In the genomic region with DNA sequence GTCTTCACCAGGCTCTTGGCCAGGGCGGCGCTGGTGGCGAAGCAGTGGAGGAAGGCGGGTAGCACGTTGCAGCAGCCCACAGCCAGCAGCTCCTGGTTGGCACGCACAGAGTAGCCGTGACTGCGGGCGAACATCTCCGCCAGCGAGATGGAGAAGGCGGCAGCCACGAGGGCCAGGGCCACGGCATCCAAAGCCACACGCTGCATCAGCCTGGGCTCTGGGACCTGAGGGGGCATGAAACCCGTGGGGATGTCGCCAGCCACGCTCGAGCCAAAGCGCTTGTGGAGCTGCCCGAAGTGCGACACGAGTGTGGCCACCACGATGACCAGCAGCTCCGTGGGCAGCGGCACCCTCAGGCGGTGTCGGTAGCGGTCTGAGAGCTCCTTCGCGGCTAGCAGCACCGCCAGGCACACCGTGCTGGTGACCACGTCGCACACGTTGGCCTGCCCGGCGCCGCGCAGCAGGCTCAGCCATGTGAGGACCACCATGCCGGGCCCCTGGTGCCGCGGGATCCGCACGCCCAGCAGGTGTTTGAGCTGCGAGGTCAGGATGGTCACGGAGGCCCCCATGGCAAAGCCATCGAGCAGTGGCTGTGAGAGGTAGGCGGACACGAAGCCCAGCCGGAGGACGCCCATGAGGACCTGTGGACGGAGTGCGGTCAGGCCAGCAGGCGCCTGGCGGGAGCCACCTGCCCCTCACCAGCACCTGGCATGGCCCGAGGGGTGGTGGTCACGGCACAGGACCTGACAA, we compare ENCODE assay signal across 1 cellular context.
TF ChIP-seq lines count a peak whose summit lies in the region.

No MANE protein-coding gene starts in this region.

TF ChIP-seq in K562, 482 proteins besides CTCF, POLR2A, EP300 and RAD21:
- TF ChIP-seq, protein P1, sequence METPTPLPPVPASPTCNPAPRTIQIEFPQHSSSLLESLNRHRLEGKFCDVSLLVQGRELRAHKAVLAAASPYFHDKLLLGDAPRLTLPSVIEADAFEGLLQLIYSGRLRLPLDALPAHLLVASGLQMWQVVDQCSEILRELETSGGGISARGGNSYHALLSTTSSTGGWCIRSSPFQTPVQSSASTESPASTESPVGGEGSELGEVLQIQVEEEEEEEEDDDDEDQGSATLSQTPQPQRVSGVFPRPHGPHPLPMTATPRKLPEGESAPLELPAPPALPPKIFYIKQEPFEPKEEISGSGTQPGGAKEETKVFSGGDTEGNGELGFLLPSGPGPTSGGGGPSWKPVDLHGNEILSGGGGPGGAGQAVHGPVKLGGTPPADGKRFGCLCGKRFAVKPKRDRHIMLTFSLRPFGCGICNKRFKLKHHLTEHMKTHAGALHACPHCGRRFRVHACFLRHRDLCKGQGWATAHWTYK (CRISPR knock-in tag; IDR thresholded peaks at IDR 0.05) = peak; percentile 83
- TF ChIP-seq SP2 (IDR thresholded peaks at IDR 0.05; ENCODE audit: extremely low read depth, low read depth, low read length, poor library complexity, severe bottlenecking) (no peak), TFAM (CRISPR knock-in tag; conservative IDR thresholded peaks at IDR 0.05) (no peak), FIP1L1 (IDR thresholded peaks at IDR 0.05; ENCODE audit: low read depth, low read length, poor library complexity, severe bottlenecking) (no peak), GTF2F1 (IDR thresholded peaks at IDR 0.05; ENCODE audit: low read depth, low read length) (no peak), HDAC8 (tag; IDR thresholded peaks at IDR 0.05) (no peak), FOXP1 (CRISPR knock-in tag; IDR thresholded peaks at IDR 0.05) (no peak), EWSR1 (IDR thresholded peaks at IDR 0.05; ENCODE audit: borderline replicate concordance, low read depth, partially characterized antibody) (no peak), ZNF212 (CRISPR knock-in tag; IDR thresholded peaks at IDR 0.05) (no peak), TAF1 (IDR thresholded peaks at IDR 0.05; ENCODE audit: control insufficient read depth, extremely low read depth, insufficient read depth, low read length, severe bottlenecking) (no peak), YBX1 (IDR thresholded peaks at IDR 0.05) (no peak), ELF4 (CRISPR knock-in tag; IDR thresholded peaks at IDR 0.05) (no peak), ZNF41 (CRISPR knock-in tag; conservative IDR thresholded peaks at IDR 0.05) (no peak), TCF3 (CRISPR knock-in tag; IDR thresholded peaks at IDR 0.05) (no peak), HNRNPL (IDR thresholded peaks at IDR 0.05; ENCODE audit: low read depth, low read length) (peak; percentile 47)
- TF ChIP-seq, protein P2, sequence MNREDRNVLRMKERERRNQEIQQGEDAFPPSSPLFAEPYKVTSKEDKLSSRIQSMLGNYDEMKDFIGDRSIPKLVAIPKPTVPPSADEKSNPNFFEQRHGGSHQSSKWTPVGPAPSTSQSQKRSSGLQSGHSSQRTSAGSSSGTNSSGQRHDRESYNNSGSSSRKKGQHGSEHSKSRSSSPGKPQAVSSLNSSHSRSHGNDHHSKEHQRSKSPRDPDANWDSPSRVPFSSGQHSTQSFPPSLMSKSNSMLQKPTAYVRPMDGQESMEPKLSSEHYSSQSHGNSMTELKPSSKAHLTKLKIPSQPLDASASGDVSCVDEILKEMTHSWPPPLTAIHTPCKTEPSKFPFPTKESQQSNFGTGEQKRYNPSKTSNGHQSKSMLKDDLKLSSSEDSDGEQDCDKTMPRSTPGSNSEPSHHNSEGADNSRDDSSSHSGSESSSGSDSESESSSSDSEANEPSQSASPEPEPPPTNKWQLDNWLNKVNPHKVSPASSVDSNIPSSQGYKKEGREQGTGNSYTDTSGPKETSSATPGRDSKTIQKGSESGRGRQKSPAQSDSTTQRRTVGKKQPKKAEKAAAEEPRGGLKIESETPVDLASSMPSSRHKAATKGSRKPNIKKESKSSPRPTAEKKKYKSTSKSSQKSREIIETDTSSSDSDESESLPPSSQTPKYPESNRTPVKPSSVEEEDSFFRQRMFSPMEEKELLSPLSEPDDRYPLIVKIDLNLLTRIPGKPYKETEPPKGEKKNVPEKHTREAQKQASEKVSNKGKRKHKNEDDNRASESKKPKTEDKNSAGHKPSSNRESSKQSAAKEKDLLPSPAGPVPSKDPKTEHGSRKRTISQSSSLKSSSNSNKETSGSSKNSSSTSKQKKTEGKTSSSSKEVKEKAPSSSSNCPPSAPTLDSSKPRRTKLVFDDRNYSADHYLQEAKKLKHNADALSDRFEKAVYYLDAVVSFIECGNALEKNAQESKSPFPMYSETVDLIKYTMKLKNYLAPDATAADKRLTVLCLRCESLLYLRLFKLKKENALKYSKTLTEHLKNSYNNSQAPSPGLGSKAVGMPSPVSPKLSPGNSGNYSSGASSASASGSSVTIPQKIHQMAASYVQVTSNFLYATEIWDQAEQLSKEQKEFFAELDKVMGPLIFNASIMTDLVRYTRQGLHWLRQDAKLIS (CRISPR knock-in tag; IDR thresholded peaks at IDR 0.05) = no peak
- TF ChIP-seq, protein P3, sequence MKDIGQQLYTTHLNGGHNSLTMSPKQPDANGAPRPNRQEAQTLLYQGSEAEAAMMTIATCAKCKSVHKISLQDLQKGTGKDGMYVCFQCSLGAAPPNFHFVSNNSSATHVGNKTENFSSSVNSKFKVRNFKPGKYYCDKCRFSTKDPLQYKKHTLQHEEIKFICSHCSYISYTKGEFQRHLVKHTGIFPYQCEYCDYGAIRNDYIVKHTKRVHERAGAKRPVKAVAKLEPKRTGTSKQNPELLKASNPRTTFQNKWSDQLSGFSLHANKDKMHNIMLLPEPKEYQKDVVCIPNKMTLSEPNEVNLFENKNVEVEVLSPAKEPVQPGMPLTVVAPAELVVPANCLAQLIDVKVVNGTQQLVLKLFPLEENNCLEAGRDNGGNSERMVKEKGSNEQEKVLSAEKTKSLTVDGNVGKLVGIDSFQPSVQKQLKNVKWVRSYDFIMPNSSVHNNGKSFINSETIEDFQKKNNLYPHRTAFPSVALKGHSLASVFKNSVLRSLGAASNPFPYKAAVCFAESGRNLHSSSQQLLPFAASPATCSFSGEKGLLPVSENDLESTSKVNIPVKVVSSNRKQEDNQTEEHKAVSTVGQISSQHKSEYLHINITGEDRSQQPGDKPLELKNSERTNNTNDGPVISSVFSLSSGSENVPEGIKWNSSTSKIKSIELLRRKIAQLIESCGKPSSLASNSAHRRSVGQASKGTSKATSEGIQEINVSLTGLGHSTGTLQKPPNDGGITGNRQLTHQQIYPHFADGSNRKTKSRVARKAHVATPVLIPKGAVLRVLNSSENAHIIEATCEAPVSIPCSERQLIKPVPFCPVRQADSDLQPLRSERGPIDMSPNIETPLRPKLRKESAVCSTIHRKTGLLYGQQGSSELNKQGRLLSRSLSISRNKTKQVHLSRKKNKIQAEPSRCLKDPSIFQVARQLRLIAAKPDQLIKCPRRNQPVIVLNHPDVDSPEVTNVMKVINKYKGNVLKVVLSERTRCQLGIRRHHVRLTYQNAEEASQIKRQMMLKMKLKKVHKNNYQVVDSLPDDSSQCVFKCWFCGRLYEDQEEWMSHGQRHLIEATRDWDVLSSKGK (CRISPR knock-in tag; IDR thresholded peaks at IDR 0.05) = no peak
- TF ChIP-seq, protein P4, sequence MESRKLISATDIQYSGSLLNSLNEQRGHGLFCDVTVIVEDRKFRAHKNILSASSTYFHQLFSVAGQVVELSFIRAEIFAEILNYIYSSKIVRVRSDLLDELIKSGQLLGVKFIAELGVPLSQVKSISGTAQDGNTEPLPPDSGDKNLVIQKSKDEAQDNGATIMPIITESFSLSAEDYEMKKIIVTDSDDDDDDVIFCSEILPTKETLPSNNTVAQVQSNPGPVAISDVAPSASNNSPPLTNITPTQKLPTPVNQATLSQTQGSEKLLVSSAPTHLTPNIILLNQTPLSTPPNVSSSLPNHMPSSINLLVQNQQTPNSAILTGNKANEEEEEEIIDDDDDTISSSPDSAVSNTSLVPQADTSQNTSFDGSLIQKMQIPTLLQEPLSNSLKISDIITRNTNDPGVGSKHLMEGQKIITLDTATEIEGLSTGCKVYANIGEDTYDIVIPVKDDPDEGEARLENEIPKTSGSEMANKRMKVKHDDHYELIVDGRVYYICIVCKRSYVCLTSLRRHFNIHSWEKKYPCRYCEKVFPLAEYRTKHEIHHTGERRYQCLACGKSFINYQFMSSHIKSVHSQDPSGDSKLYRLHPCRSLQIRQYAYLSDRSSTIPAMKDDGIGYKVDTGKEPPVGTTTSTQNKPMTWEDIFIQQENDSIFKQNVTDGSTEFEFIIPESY (CRISPR knock-in tag; IDR thresholded peaks at IDR 0.05) = peak; percentile 78
